ENCODE assay signal across 22 cellular contexts in the genomic region with DNA sequence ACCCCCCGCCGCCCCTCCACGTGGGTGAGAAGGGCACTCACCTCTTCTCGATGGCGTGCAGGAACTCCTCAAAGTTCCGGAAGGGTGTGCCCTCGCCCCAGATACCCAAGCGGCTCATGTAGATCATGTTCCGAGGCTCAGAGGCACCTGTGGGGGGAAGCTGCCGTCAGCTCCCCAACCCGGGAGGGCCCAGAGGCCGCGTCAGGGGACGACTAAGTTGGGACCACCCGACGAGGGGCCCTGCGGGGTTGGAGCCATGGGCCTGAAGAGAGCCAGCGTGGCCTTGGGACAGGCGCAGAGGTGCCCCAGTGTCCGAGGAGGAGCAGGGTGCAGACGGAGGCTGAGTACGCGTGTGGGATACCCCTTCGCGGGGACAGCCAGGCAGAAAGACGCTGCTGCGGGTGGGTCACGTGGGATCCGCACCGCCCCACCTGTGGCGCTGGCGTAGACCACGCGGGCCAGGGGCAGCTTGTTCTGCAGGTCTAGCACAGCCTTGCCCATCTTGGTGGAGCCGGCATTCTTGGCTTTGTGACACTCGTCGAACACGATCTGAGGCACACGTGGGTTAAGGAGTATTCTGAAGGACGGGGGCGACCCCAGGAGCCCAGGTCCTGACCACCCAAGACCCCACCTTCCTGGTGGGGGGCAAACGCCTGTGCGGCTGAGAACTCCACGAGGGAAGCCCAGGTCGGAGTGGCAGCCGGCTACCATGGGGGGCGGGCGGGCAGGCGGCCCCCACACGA.
"Had no signal": no experiment of that assay in that cellular context is flagged by ENCODE, and none has a peak within 500 bp of the region (broad histone marks: within the 10 kb centered on the region; RNA-seq: fewer than 3 reads in every experiment).

No MANE protein-coding gene starts in this region.

- DNase-seq: activated CD4-positive, alpha-beta memory T cell treated with anti-CD3 and anti-CD28 coated beads for 36 hours; activated CD4-positive, alpha-beta T cell treated with anti-CD3 and anti-CD28 coated beads for 1 hour; activated CD4-positive, alpha-beta T cell treated with anti-CD3 and anti-CD28 coated beads, Interleukin-2, amount 10 ng/mL, durations not matched to agents 7 days and 5 days; activated gamma-delta T cell treated with Interleukin-2 at 50 U/mL for 16 hours; activated naive CD4-positive, alpha-beta T cell treated with anti-CD3 and anti-CD28 coated beads, Interleukin-2, amount 10 ng/mL, durations not matched to agents 7 days and 5 days; activated naive CD8-positive, alpha-beta T cell treated with anti-CD3 and anti-CD28 coated beads for 36 hours; activated T-cell treated with anti-CD3 and anti-CD28 coated beads, Interleukin-2, amount 50 U/mL, for 72 hours; brain microvascular endothelial cell; cerebellar nuclear complex; MM.1S; NCI-H1105; NCI-H1436; NCI-H1694 treated with DMSO at 0.1 percent for 48 hours; NCI-H2029 treated with DMSO at 0.1 percent for 48 hours; NCI-H510A treated with DMSO at 0.1 percent for 48 hours; NCI-H69; NK-92 treated with Interleukin-12 subunit alpha and Interleukin-12 subunit beta, amount 100 ng/mL, for 24 hours; OCI-M1; RPMI8226; SHP77 treated with DMSO at 0.1 percent for 48 hours had no signal

- H3K27ac ChIP-seq: brain microvascular endothelial cell, cardiac muscle cell had no signal

- H3K4me3 ChIP-seq: cardiac muscle cell had no signal

- ATAC-seq: activated T-cell treated with anti-CD3 and anti-CD28 coated beads, Interleukin-2, amount 50 U/mL, for 72 hours; Panc1 had no signal

- H3K27me3 ChIP-seq: brain microvascular endothelial cell, cardiac muscle cell had no signal
